Comparison of ENCODE assay signal across 24 cellular contexts in genomic region chr1:5730272-5731109, GRCh38.
"Had no signal": no experiment of that assay in that cellular context is flagged by ENCODE, and none has a peak within 500 bp of the region (broad histone marks: within the 10 kb centered on the region; RNA-seq: fewer than 3 reads in every experiment).

No MANE protein-coding gene starts in this region.

- H3K4me2 ChIP-seq: SK-N-SH, smooth muscle cell had no signal

- H3K4me3 Mint-ChIP-seq: activated CD8-positive, alpha-beta T cell treated with anti-CD3 and anti-CD28 coated beads, Interleukin-2, amount 10 ng/mL, durations not matched to agents 7 days and 5 days; activated T-helper 17 cell treated with anti-CD3 and anti-CD28 coated beads, Interleukin-2, amount 50 U/mL, for 72 hours; nephron progenitor cell; stimulated activated naive B cell treated with anti-CD40 and anti-IgM and Interleukin-4, amounts not matched to agents 10 μg/mL and 1 μg/mL and 100 μg/mL, for 72 hours had no signal

- H3K36me3 ChIP-seq: left ventricle myocardium inferior, transverse colon had no signal

- H3K4me3 ChIP-seq: left ventricle myocardium inferior, smooth muscle cell, transverse colon had no signal

- ATAC-seq: activated CD8-positive, alpha-beta T cell treated with anti-CD3 and anti-CD28 coated beads, Interleukin-2, amount 10 ng/mL, durations not matched to agents 7 days and 5 days; activated T-helper 17 cell treated with anti-CD3 and anti-CD28 coated beads, Interleukin-2, amount 50 U/mL, for 72 hours; sciatic nerve; stimulated activated naive B cell treated with anti-CD40 and anti-IgM and Interleukin-4, amounts not matched to agents 10 μg/mL and 1 μg/mL and 100 μg/mL, for 72 hours had no signal

- H3K4me1 ChIP-seq: left ventricle myocardium inferior, transverse colon had no signal

- FAIRE-seq: endometrium had no signal

- H3K27ac Mint-ChIP-seq: activated CD8-positive, alpha-beta T cell treated with anti-CD3 and anti-CD28 coated beads, Interleukin-2, amount 10 ng/mL, durations not matched to agents 7 days and 5 days; activated T-helper 17 cell treated with anti-CD3 and anti-CD28 coated beads, Interleukin-2, amount 50 U/mL, for 72 hours; nephron progenitor cell; stimulated activated naive B cell treated with anti-CD40 and anti-IgM and Interleukin-4, amounts not matched to agents 10 μg/mL and 1 μg/mL and 100 μg/mL, for 72 hours had no signal

- H3K9me3 Mint-ChIP-seq: activated T-helper 17 cell treated with anti-CD3 and anti-CD28 coated beads, Interleukin-2, amount 50 U/mL, for 72 hours; nephron progenitor cell; stimulated activated naive B cell treated with anti-CD40 and anti-IgM and Interleukin-4, amounts not matched to agents 10 μg/mL and 1 μg/mL and 100 μg/mL, for 72 hours had no signal

- H3K9ac ChIP-seq: SK-N-SH had no signal

- DNase-seq: activated CD4-positive, alpha-beta T cell treated with anti-CD3 and anti-CD28 coated beads for 1 hour; activated CD4-positive, alpha-beta T cell treated with anti-CD3 and anti-CD28 coated beads, Interleukin-2, amount 50 U/mL, for 1 hour; activated CD8-positive, alpha-beta T cell treated with anti-CD3 and anti-CD28 coated beads, Interleukin-2, amount 10 ng/mL, durations not matched to agents 7 days and 5 days; activated naive CD4-positive, alpha-beta T cell treated with Interleukin-2 at 50 U/mL for 16 hours; activated T-cell treated with anti-CD3 and anti-CD28 coated beads, Interleukin-2, amount 50 U/mL, for 1 hour; amygdala; cerebellar nuclear complex; cortex of kidney; effector CD4-positive, alpha-beta T cell; foreskin melanocyte; kidney glomerular epithelial cell; left ventricle myocardium inferior; nephron progenitor cell; nucleus accumbens; SK-N-SH; stimulated activated CD4-positive, alpha-beta T cell treated with anti-CD3 and anti-CD28 coated beads, Interleukin-2, amount 100 ng/mL, for 48 hours; stimulated activated CD8-positive, alpha-beta memory T cell treated with anti-CD3 and anti-CD28 coated beads, Interleukin-4, amount 100 ng/mL, for 48 hours; stimulated activated naive B cell treated with anti-CD40 and anti-IgM and Interleukin-4, amounts not matched to agents 10 μg/mL and 1 μg/mL and 100 μg/mL, for 72 hours; transverse colon had no signal

- H3K27ac ChIP-seq: left ventricle myocardium inferior, transverse colon, VCaP had no signal

- H3K4me1 Mint-ChIP-seq: activated T-helper 17 cell treated with anti-CD3 and anti-CD28 coated beads, Interleukin-2, amount 50 U/mL, for 72 hours; stimulated activated naive B cell treated with anti-CD40 and anti-IgM and Interleukin-4, amounts not matched to agents 10 μg/mL and 1 μg/mL and 100 μg/mL, for 72 hours had no signal

- H3K36me3 Mint-ChIP-seq: stimulated activated naive B cell treated with anti-CD40 and anti-IgM and Interleukin-4, amounts not matched to agents 10 μg/mL and 1 μg/mL and 100 μg/mL, for 72 hours had no signal

- H3K9me3 ChIP-seq: left ventricle myocardium inferior, SK-N-SH, transverse colon had no signal
